In genomic region chr1:46465981-46466476, GRCh38 we compare ENCODE assay signal across 8 cellular contexts. TPM values are rescaled to one million over a fixed set of nuclear protein-coding genes. Genes with fewer than 3 reads are reported as not detected.
DNase-seq lines count a peak whose midpoint lies in the region; ATAC-seq and TF ChIP-seq lines count a peak whose summit lies in the region.
"Had no signal": no experiment of that assay in that cellular context is flagged by ENCODE, and none has a peak within 500 bp of the region (broad histone marks: within the 10 kb centered on the region; RNA-seq: fewer than 3 reads in every experiment).

No MANE protein-coding gene starts in this region.

- H3K27ac ChIP-seq in WERI-Rb-1, result peak overlapping the region; percentile 49
- H3K27ac ChIP-seq in iPS-20b (ENCODE audit: low read length), result no peak overlapping the region
- no peak overlapping the region for H3K27ac ChIP-seq in spleen

- TF ChIP-seq POLR2A in spleen (IDR thresholded peaks at IDR 0.05), result no peak

- TF ChIP-seq CTCF in WERI-Rb-1 (IDR thresholded peaks at IDR 0.05; ENCODE audit: low read depth, low read length), result no peak
- TF ChIP-seq CTCF in spleen (IDR thresholded peaks at IDR 0.05 in 8 of 11, conservative IDR thresholded peaks at IDR 0.05 in 3 of 11), result no peak
- no peak for TF ChIP-seq CTCF in GM13976 (IDR thresholded peaks at IDR 0.05; ENCODE audit: borderline replicate concordance, control extremely low read depth, extremely low read depth, insufficient read depth, missing control alignments)

- no peak for ATAC-seq in HG02884 (IDR thresholded peaks at IDR 0.05; ENCODE audit: unreplicated experiment)

- DNase-seq in HAP-1 (ENCODE audit: low spot score in 2 of 2) (no peak), WERI-Rb-1 (no peak), spleen (no peak), GM13976 (ENCODE audit: low spot score) (no peak), kidney tubule cell (ENCODE audit: low spot score) (no peak)
- DNase-seq: activated CD4-positive, alpha-beta T cell treated with anti-CD3 and anti-CD28 coated beads for 1 hour had no signal

- H3K4me3 ChIP-seq in HAP-1 (peak overlapping the region; percentile 28), WERI-Rb-1 (ENCODE audit: low read depth, low read length) (peak overlapping the region; percentile 39), iPS-20b (ENCODE audit: low read length) (peak overlapping the region; percentile 67; the same call in 1 of the 2 replicates), spleen (peak overlapping the region in 7 of 8 donors; percentile 48 to 78 (median 57))

- peaks cover 7% of the 10 kb centered on the region; the same call in 1 of the 2 replicates for H3K4me1 ChIP-seq in HAP-1
- H3K4me1 ChIP-seq in iPS-20b (ENCODE audit: insufficient read depth, low read length), result peaks cover 22% of the 10 kb centered on the region
- peaks cover 4 to 20% (median 15%) of the 10 kb centered on the region in 6 donors for H3K4me1 ChIP-seq in spleen

- intact Hi-C loops in spleen (cut with DNase I; ENCODE audit: low total_unique reads), result no loop called here

- H3K27me3 ChIP-seq in HAP-1 (ENCODE audit: low read depth) (peaks cover 8% of the 10 kb centered on the region), WERI-Rb-1 (ENCODE audit: insufficient read depth, low read depth, severe bottlenecking) (no peaks in the 10 kb centered on the region), iPS-20b (ENCODE audit: insufficient read depth, low read length) (peaks cover 100% of the 10 kb centered on the region), spleen (replicated peaks in 1 of 7) (peaks cover 0 to 82% (median 25%) of the 10 kb centered on the region in 7 donors)

- in situ Hi-C loops in HAP-1 (cut with MboI; ENCODE audit: low sequenced_read_pairs) (no loop called here), GM13976 (cut with MboI; ENCODE audit: low sequenced_read_pairs, unreplicated experiment) (no loop called here)

- WGBS in spleen, 5 donors, result 17 to 29% (median 21%) methylated on average over 16 to 20 of the region's 20 CpGs

- no peaks in the 10 kb centered on the region for H3K9me3 ChIP-seq in HAP-1
- no peaks in the 10 kb centered on the region for H3K9me3 ChIP-seq in WERI-Rb-1 (ENCODE audit: severe bottlenecking)
- H3K9me3 ChIP-seq in iPS-20b (ENCODE audit: insufficient read depth, low read depth, low read length), result no peaks in the 10 kb centered on the region
- no peaks in the 10 kb centered on the region for H3K9me3 ChIP-seq in spleen

- H3K36me3 ChIP-seq in HAP-1 (replicated peaks) (no peaks in the 10 kb centered on the region), WERI-Rb-1 (no peaks in the 10 kb centered on the region), iPS-20b (ENCODE audit: insufficient read depth, low read depth, low read length) (no peaks in the 10 kb centered on the region), spleen (no peaks in the 10 kb centered on the region)

- peak overlapping the region; percentile 48; the same call in 1 of the 2 replicates for H3K9ac ChIP-seq in iPS-20b (ENCODE audit: low read depth, low read length)

RNA-seq across cellular contexts. Expression of gene DMBX1, which starts 23.6 kb away (rescaled TPM):
- total RNA-seq in spleen, result not detected
- polyA plus RNA-seq in spleen, result not detected
